In genomic region chr6:31497595-31498476, GRCh38 we compare ENCODE assay signal across 8 cellular contexts. TPM values are rescaled to one million over a fixed set of nuclear protein-coding genes. Genes with fewer than 3 reads are reported as not detected.
DNase-seq lines count a peak whose midpoint lies in the region; ATAC-seq, FAIRE-seq and TF ChIP-seq lines count a peak whose summit lies in the region.

Gene MICB, plus strand, starts transcription at chr6:31498145. Its CDS starts 49 bp downstream, at chr6:31498194.

- peak; percentile 60 for DNase-seq in AG10803 (ENCODE audit: low read depth)
- DNase-seq in HL-60 (ENCODE audit: low read depth in 1 of 2, low spot score in 1 of 2), result peak; percentile 78 to 88
- peak; percentile 73 to 74 for DNase-seq in SJSA1 (ENCODE audit: low read depth in 1 of 2, low spot score in 2 of 2)
- DNase-seq in activated naive CD4-positive, alpha-beta T cell treated with anti-CD3 and anti-CD28 coated beads, Interleukin-2, amount 10 ng/mL, durations not matched to agents 7 days and 5 days, result peak; percentile 93
- DNase-seq in glomerular visceral epithelial cell (ENCODE audit: extremely low spot score), result peak; percentile 90
- DNase-seq in pancreas, result peak; percentile 64 to 85 (median 77)

- H3K27me3 ChIP-seq in HL-60 (ENCODE audit: insufficient read depth, poor library complexity, severe bottlenecking), result no peaks in the 10 kb centered on the region
- no peaks in the 10 kb centered on the region for H3K27me3 ChIP-seq in SJSA1 (replicated peaks)
- no peaks in the 10 kb centered on the region for H3K27me3 ChIP-seq in pancreas
- no peaks in the 10 kb centered on the region for H3K27me3 ChIP-seq in thymus (ENCODE audit: control insufficient read depth, insufficient read depth)

- peaks cover 37% of the 10 kb centered on the region for H3K36me3 Mint-ChIP-seq in activated naive CD4-positive, alpha-beta T cell treated with anti-CD3 and anti-CD28 coated beads, Interleukin-2, amount 10 ng/mL, durations not matched to agents 7 days and 5 days

- intact Hi-C loops in pancreas (cut with DNase I), result no loop called here

- CTCF ChIA-PET in activated naive CD4-positive, alpha-beta T cell treated with anti-CD3 and anti-CD28 coated beads, Interleukin-2, amount 10 ng/mL, durations not matched to agents 7 days and 5 days (lab: Charles Lee), result interaction anchor here (0.9 to 1.5 kb wide), 5 partner anchors 41 to 154 kb away, joined by 3 to 5 read pairs (median 3); partner anchors contain the start of gene DDX39B

- no peak for TF ChIP-seq CTCF in AG10803 (conservative IDR thresholded peaks at IDR 0.05; ENCODE audit: low read length)
- TF ChIP-seq CTCF in HL-60 (IDR thresholded peaks at IDR 0.05; ENCODE audit: insufficient read depth, low read length), result no peak
- no peak for TF ChIP-seq CTCF in pancreas (IDR thresholded peaks at IDR 0.05)

- ATAC-seq in GM19043 (IDR thresholded peaks at IDR 0.05; ENCODE audit: low read depth, unreplicated experiment) (peak; percentile 39), pancreas (peak; percentile 75 to 88 (median 80))

- peaks cover 10% of the 10 kb centered on the region; the same call in 1 of the 2 replicates for H3K36me3 ChIP-seq in SJSA1
- H3K36me3 ChIP-seq in pancreas, result no peaks in the 10 kb centered on the region
- no peaks in the 10 kb centered on the region for H3K36me3 ChIP-seq in thymus (ENCODE audit: control insufficient read depth, insufficient read depth)

- FAIRE-seq in pancreas (lab: Jason Lieb, UNC), result no peak

- peak within 1 kb of the TSS; percentile 88 for H3K27ac Mint-ChIP-seq in activated naive CD4-positive, alpha-beta T cell treated with anti-CD3 and anti-CD28 coated beads, Interleukin-2, amount 10 ng/mL, durations not matched to agents 7 days and 5 days

- H3K4me1 ChIP-seq in SJSA1 (replicated peaks) (peaks cover 22% of the 10 kb centered on the region), pancreas (peaks cover 0 to 3% (median 0%) of the 10 kb centered on the region in 3 donors), thymus (ENCODE audit: control insufficient read depth, insufficient read depth, low read length) (peaks cover 11% of the 10 kb centered on the region)

- no peaks in the 10 kb centered on the region for H3K9me3 Mint-ChIP-seq in activated naive CD4-positive, alpha-beta T cell treated with anti-CD3 and anti-CD28 coated beads, Interleukin-2, amount 10 ng/mL, durations not matched to agents 7 days and 5 days

- H3K4me3 Mint-ChIP-seq in activated naive CD4-positive, alpha-beta T cell treated with anti-CD3 and anti-CD28 coated beads, Interleukin-2, amount 10 ng/mL, durations not matched to agents 7 days and 5 days, result peak within 1 kb of the TSS; percentile 81

- peaks cover 77% of the 10 kb centered on the region for H3K4me1 Mint-ChIP-seq in activated naive CD4-positive, alpha-beta T cell treated with anti-CD3 and anti-CD28 coated beads, Interleukin-2, amount 10 ng/mL, durations not matched to agents 7 days and 5 days

- no peaks in the 10 kb centered on the region for H3K27me3 Mint-ChIP-seq in activated naive CD4-positive, alpha-beta T cell treated with anti-CD3 and anti-CD28 coated beads, Interleukin-2, amount 10 ng/mL, durations not matched to agents 7 days and 5 days

- no peaks in the 10 kb centered on the region for H3K9me3 ChIP-seq in SJSA1 (replicated peaks)
- no peaks in the 10 kb centered on the region for H3K9me3 ChIP-seq in pancreas
- no peaks in the 10 kb centered on the region for H3K9me3 ChIP-seq in thymus (ENCODE audit: control insufficient read depth)

- H3K27ac ChIP-seq in HL-60 (replicated peaks) (peak within 1 kb of the TSS; percentile 55), SJSA1 (no peak within 1 kb of the TSS), pancreas (peak within 1 kb of the TSS in 2 of 4 donors; percentile 55 to 56), thymus (ENCODE audit: low read depth) (peak within 1 kb of the TSS; percentile 40)

- 1% methylated on average over 59 to 61 of the region's 61 CpGs for WGBS in pancreas, 2 donors
- under 1% methylated on average over 61 of the region's 61 CpGs for WGBS in thymus

- H3K4me3 ChIP-seq in AG10803 (ENCODE audit: low read length) (peak within 1 kb of the TSS; percentile 75), HL-60 (replicated peaks; ENCODE audit: insufficient read depth, low read length) (peak within 1 kb of the TSS; percentile 85), SJSA1 (peak within 1 kb of the TSS; percentile 43), pancreas (peak within 1 kb of the TSS; percentile 30 to 60 (median 46)), thymus (ENCODE audit: low read length) (peak within 1 kb of the TSS; percentile 83)

RNA-seq across cellular contexts. Expression of gene MICB, which starts in this region (rescaled TPM):
- 32.7 and 60.0 TPM in 2 replicates for total RNA-seq in SJSA1 (2014; rRNA removed; shearing (Covaris generic))
- 1 to 10 TPM in 2 of 6 donors, under 1 TPM in 4; 0.24 to 1.7 (median 0.51) TPM for total RNA-seq in pancreas
- polyA plus RNA-seq in pancreas (under 1 TPM; 0.23 to 0.76 TPM), thymus (4.2 TPM)

Comparison
In these comparisons a context has a peak if more than half of its experiments do, and no peak if none do; other contexts are left out.
1. RNA of gene MICB (total RNA-seq): 32.7 to 60.0 TPM in SJSA1; 0.24 to 1.7 TPM in pancreas; every median in the first group is over 10 times any median in the second.
2. Peak in every context shown above with its lines, with median percentiles within 50 percentile points of each other: DNase-seq and H3K4me3 ChIP-seq.